In genomic region chr11:67441731-67442401, GRCh38 we compare ENCODE assay signal across 9 cellular contexts. TPM values are rescaled to one million over a fixed set of nuclear protein-coding genes. Genes with fewer than 3 reads are reported as not detected.
DNase-seq lines count a peak whose midpoint lies in the region; ATAC-seq and TF ChIP-seq lines count a peak whose summit lies in the region.
"Had no signal": no experiment of that assay in that cellular context is flagged by ENCODE, and none has a peak within 500 bp of the region (broad histone marks: within the 10 kb centered on the region; RNA-seq: fewer than 3 reads in every experiment).

No MANE protein-coding gene starts in this region.

- TF ChIP-seq CTCF in RWPE1 (conservative IDR thresholded peaks at IDR 0.05; ENCODE audit: low read depth) = no peak
- TF ChIP-seq CTCF in endodermal cell (conservative IDR thresholded peaks at IDR 0.05) = no peak
- no peak for TF ChIP-seq CTCF in prostate gland (IDR thresholded peaks at IDR 0.05)

- no peaks in the 10 kb centered on the region for H3K4me1 Mint-ChIP-seq in endodermal cell

- intact Hi-C loops in prostate gland (cut with DNase I) = no loop called here

- ATAC-seq in GM18505 (IDR thresholded peaks at IDR 0.05; ENCODE audit: unreplicated experiment) = no peak

- H3K36me3 ChIP-seq in endodermal cell (ENCODE audit: control insufficient read depth, insufficient read depth, low read length) (peaks cover 32% of the 10 kb centered on the region), prostate gland (peaks cover 0 to 10% of the 10 kb centered on the region in 2 donors)

- H3K27me3 Mint-ChIP-seq in endodermal cell (ENCODE audit: insufficient read depth) = no peaks in the 10 kb centered on the region

- TF ChIP-seq POLR2A in GM18505 (IDR thresholded peaks at IDR 0.05; ENCODE audit: borderline replicate concordance, extremely low read depth, insufficient read depth, insufficient read length) = peak; percentile 7
- TF ChIP-seq POLR2A in prostate gland (IDR thresholded peaks at IDR 0.05) = no peak

- H3K27ac ChIP-seq in RWPE1 = peak overlapping the region; percentile 87
- no peak overlapping the region for H3K27ac ChIP-seq in endodermal cell (ENCODE audit: low read depth, low read length)
- H3K27ac ChIP-seq in prostate gland = peak overlapping the region; percentile 98

- no peak overlapping the region for H3K9ac ChIP-seq in endodermal cell (ENCODE audit: extremely low read depth, low read length, poor library complexity, severe bottlenecking)

- CTCF ChIA-PET in RWPE1 (lab: Yijun Ruan, JAX) = no interaction called here

- no peaks in the 10 kb centered on the region for H3K27me3 ChIP-seq in endodermal cell (ENCODE audit: control insufficient read depth, insufficient read depth, low read length, poor library complexity, severe bottlenecking)
- no peaks in the 10 kb centered on the region for H3K27me3 ChIP-seq in prostate gland (replicated peaks; ENCODE audit: insufficient read depth)

- DNase-seq in RWPE1 (ENCODE audit: low spot score) (no peak), endodermal cell (no peak), prostate gland (ENCODE audit: low spot score) (no peak), NCI-H226 (no peak), activated gamma-delta T cell treated with Interleukin-2 at 50 U/mL for 16 hours (no peak), NCI-H82 (lab: John Stamatoyannopoulos, UW) (no peak)

- peak overlapping the region; percentile 90 for H3K27ac Mint-ChIP-seq in endodermal cell

- POLR2A ChIA-PET in RWPE1 (lab: Yijun Ruan, JAX; ENCODE audit: low non-redundant PET) = interaction anchor here (0.6 kb wide), 1 partner anchor 40 kb away, joined by 5 read pairs; the partner anchor contains the start of gene PPP1CA

- no peaks in the 10 kb centered on the region for H3K9me3 ChIP-seq in endodermal cell (ENCODE audit: control insufficient read depth, low read length)
- H3K9me3 ChIP-seq in prostate gland = no peaks in the 10 kb centered on the region

- WGBS in endodermal cell (ENCODE audit: insufficient coverage in 1 of 2, insufficient read length in 1 of 2), 2 experiments = 95 to 99% methylated on average over 28 to 29 of the region's 29 CpGs
- WGBS in prostate gland = 82% methylated on average over 26 of the region's 29 CpGs

- peak overlapping the region; percentile 86 for H3K4me3 ChIP-seq in endodermal cell (ENCODE audit: low read length)
- H3K4me3 ChIP-seq in prostate gland = peak overlapping the region in 1 of 2 donors; percentile 86

- peak overlapping the region; percentile 84 for H3K4me3 Mint-ChIP-seq in endodermal cell

- H3K4me1 ChIP-seq in endodermal cell (ENCODE audit: control insufficient read depth, insufficient read depth, low read length) (no peaks in the 10 kb centered on the region), prostate gland (replicated peaks) (peaks cover 16% of the 10 kb centered on the region)

- no peaks in the 10 kb centered on the region for H3K9me3 Mint-ChIP-seq in endodermal cell

- H3K36me3 Mint-ChIP-seq in endodermal cell (ENCODE audit: low read depth) = peaks cover 24% of the 10 kb centered on the region

RNA-seq across cellular contexts. Expression of gene CORO1B, which starts 1.4 kb away (rescaled TPM):
- total RNA-seq in endodermal cell (100 to 1,000 TPM; 112 to 131 TPM), prostate gland (100 to 1,000 TPM; 106 to 184 TPM)
- polyA plus RNA-seq in endodermal cell (2013, experiment 1 of 2) = 69.5 TPM
- 67.8 TPM for polyA plus RNA-seq in endodermal cell (2013, experiment 2 of 2)

RNA-seq across cellular contexts. Expression of gene PTPRCAP, which starts 4.4 kb away (rescaled TPM):
- total RNA-seq in endodermal cell = 1 to 10 TPM in 1 of 2 donors, not detected in 1; 2.1 TPM
- 0.71 TPM for polyA plus RNA-seq in endodermal cell (2013, experiment 1 of 2)
- 0.21 TPM for polyA plus RNA-seq in endodermal cell (2013, experiment 2 of 2)
- total RNA-seq in prostate gland = 1 to 10 TPM; 2.9 to 5.9 TPM
- total RNA-seq: NCI-H460 had no signal

RNA-seq across cellular contexts. Expression of gene GPR152, which starts 10.7 kb away (rescaled TPM):
- total RNA-seq in endodermal cell (not detected), prostate gland (not detected)
- not detected for polyA plus RNA-seq in endodermal cell (2013, experiment 1 of 2)
- polyA plus RNA-seq in endodermal cell (2013, experiment 2 of 2) = not detected
- total RNA-seq: NCI-H460, pulmonary artery endothelial cell had no signal

RNA-seq across cellular contexts. Expression of gene CABP4, which starts 13.3 kb away (rescaled TPM):
- total RNA-seq in endodermal cell (not detected), prostate gland (1 to 10 TPM; 4.3 to 6.1 TPM)
- polyA plus RNA-seq in endodermal cell (2013, experiment 1 of 2) = not detected
- polyA plus RNA-seq in endodermal cell (2013, experiment 2 of 2) = not detected

RNA-seq across cellular contexts. Expression of gene RPS6KB2, which starts 13.6 kb away (rescaled TPM):
- 10 to 100 TPM; 47.0 to 51.8 TPM for total RNA-seq in endodermal cell
- polyA plus RNA-seq in endodermal cell (2013, experiment 1 of 2) = 42.6 TPM
- 37.0 TPM for polyA plus RNA-seq in endodermal cell (2013, experiment 2 of 2)
- total RNA-seq in prostate gland = 10 to 100 TPM; 54.5 to 72.9 TPM
